16 cellular contexts compared by ENCODE assay signal in the genomic region with DNA sequence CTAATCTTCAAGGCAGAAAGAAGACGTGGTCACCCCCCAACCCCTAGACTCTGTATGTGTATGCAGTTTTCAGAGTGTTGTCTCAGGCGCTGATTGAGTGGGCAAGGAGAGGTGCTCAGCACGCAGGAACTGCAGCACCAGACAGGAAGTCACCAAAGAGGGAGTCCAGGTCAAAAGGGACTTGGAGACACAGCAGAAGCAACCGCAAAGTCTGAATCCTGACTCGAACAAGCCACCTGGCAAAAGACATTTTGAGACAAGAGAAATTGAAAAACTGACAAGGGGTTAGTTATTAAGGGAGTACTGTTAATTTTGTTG.
DNase-seq lines count a peak whose midpoint lies in the region; ATAC-seq and TF ChIP-seq lines count a peak whose summit lies in the region.
"Had no signal": no experiment of that assay in that cellular context is flagged by ENCODE, and none has a peak within 500 bp of the region (broad histone marks: within the 10 kb centered on the region; RNA-seq: fewer than 3 reads in every experiment).

No MANE protein-coding gene starts in this region.

- H3K79me2 ChIP-seq in SK-N-SH (ENCODE audit: insufficient read depth), result no peaks in the 10 kb centered on the region

- CTCF ChIA-PET in IMR-90 (lab: Yijun Ruan, JAX), result no interaction called here
- CTCF ChIA-PET in SK-N-SH (lab: Yijun Ruan, JAX), result interaction anchor here (1.4 to 2.5 kb wide), 2 partner anchors 21 to 77 kb away, joined by 5 to 7 read pairs; no protein-coding TSS in a partner anchor

- dilution Hi-C loops in IMR-90 (cut with HindIII; ENCODE audit: low sequenced_read_pairs, unreplicated experiment), result no loop called here

- H3K23ac ChIP-seq in IMR-90 (ENCODE audit: low read depth, low read length), result no peak overlapping the region

- TF ChIP-seq RAD21 in IMR-90 (IDR thresholded peaks at IDR 0.05; ENCODE audit: low read length) (no peak), SK-N-SH (IDR thresholded peaks at IDR 0.05; ENCODE audit: low read length) (no peak)

- H4K20me1 ChIP-seq in IMR-90 (ENCODE audit: insufficient read depth, low read length) (no peaks in the 10 kb centered on the region), SK-N-SH (ENCODE audit: insufficient read depth) (no peaks in the 10 kb centered on the region)

- H3K9me3 Mint-ChIP-seq in activated T-helper 2 cell treated with anti-CD3 and anti-CD28 coated beads, Interferon-gamma antibody, Interleukin-2, Interleukin-4, amounts not matched to agents 10 μg/mL and 5 μg/mL and 100 μg/mL, durations not matched to agents 14 hours and 24 hours and 36 hours, result peaks cover 7% of the 10 kb centered on the region
- H3K9me3 Mint-ChIP-seq in natural killer cell, result peaks cover 2 to 7% of the 10 kb centered on the region in 2 donors

- H3K4ac ChIP-seq in IMR-90 (ENCODE audit: low read depth, low read length), result no peak overlapping the region

- no peaks in the 10 kb centered on the region for H3K79me1 ChIP-seq in IMR-90 (ENCODE audit: low read depth in 1 of 2, low read length in 2 of 2)

- H3K9me3 ChIP-seq in IMR-90 (ENCODE audit: control insufficient read depth, insufficient read depth, low read length) (peaks cover 3% of the 10 kb centered on the region), SK-N-SH (no peaks in the 10 kb centered on the region)
- H3K9me3 ChIP-seq: MG63 had no signal

- WGBS in IMR-90 (ENCODE audit: extremely low coverage in 2 of 2, insufficient read length in 1 of 2), 2 experiments, result 100% methylated on average over 3 of the region's 5 CpGs; no CpG with 5 or more reads in 1 of the 2 experiments
- WGBS in SK-N-SH (ENCODE audit: low lambda C conversion rate), result 89% methylated on average over 5 of the region's 5 CpGs

- no peaks in the 10 kb centered on the region for H3K4me1 ChIP-seq in IMR-90 (ENCODE audit: control insufficient read depth, insufficient read depth, low read length)
- peaks cover 0 to 7% of the 10 kb centered on the region in 2 experiments; a peak in 1 of 4 replicates for H3K4me1 ChIP-seq in SK-N-SH (ENCODE audit: control insufficient read depth in 1 of 2, insufficient read depth in 2 of 2, low read depth in 1 of 2, low read length in 1 of 2)
- H3K4me1 ChIP-seq: breast epithelium had no signal

- peaks cover 12% of the 10 kb centered on the region for H3K27me3 Mint-ChIP-seq in activated T-helper 2 cell treated with anti-CD3 and anti-CD28 coated beads, Interferon-gamma antibody, Interleukin-2, Interleukin-4, amounts not matched to agents 10 μg/mL and 5 μg/mL and 100 μg/mL, durations not matched to agents 14 hours and 24 hours and 36 hours (ENCODE audit: low read depth)
- H3K27me3 Mint-ChIP-seq in natural killer cell (ENCODE audit: low read depth in 2 of 2), result peaks cover 0 to 5% of the 10 kb centered on the region in 2 donors

- no peaks in the 10 kb centered on the region for H3K9me1 ChIP-seq in IMR-90 (ENCODE audit: insufficient read depth, low read length)

- no peak overlapping the region for H2BK15ac ChIP-seq in IMR-90 (ENCODE audit: low read depth, low read length)

- peak overlapping the region; percentile 96 for H3K4me3 Mint-ChIP-seq in activated T-helper 2 cell treated with anti-CD3 and anti-CD28 coated beads, Interferon-gamma antibody, Interleukin-2, Interleukin-4, amounts not matched to agents 10 μg/mL and 5 μg/mL and 100 μg/mL, durations not matched to agents 14 hours and 24 hours and 36 hours (ENCODE audit: low read depth)
- H3K4me3 Mint-ChIP-seq in natural killer cell, result peak overlapping the region; percentile 99

- DNase-seq in DMS53 (lab: John Stamatoyannopoulos, UW) (peak; percentile 48), DMS53 treated with DMSO at 0.1 percent for 48 hours (lab: John Stamatoyannopoulos, UW; ENCODE audit: unreplicated experiment) (no peak), IMR-90 (no peak), natural killer cell (no peak), NCI-H748 treated with DMSO at 0.1 percent for 48 hours (lab: John Stamatoyannopoulos, UW) (no peak), NCI-H82 treated with DMSO at 0.1 percent for 48 hours (lab: John Stamatoyannopoulos, UW; ENCODE audit: unreplicated experiment) (no peak), SK-N-SH (no peak)
- no peak for DNase-seq in activated T-helper 2 cell treated with anti-CD3 and anti-CD28 coated beads, Interferon-gamma antibody, Interleukin-2, Interleukin-4, amounts not matched to agents 10 μg/mL and 5 μg/mL and 100 μg/mL, durations not matched to agents 14 hours and 24 hours and 36 hours (ENCODE audit: low spot score)
- DNase-seq: 8988T; activated CD4-positive, alpha-beta T cell treated with anti-CD3 and anti-CD28 coated beads for 1 hour; effector CD4-positive, alpha-beta T cell; MG63; NCI-H2081 treated with DMSO at 0.1 percent for 48 hours; NCI-H526 treated with DMSO at 0.1 percent for 48 hours had no signal

- H3K9me2 ChIP-seq in SK-N-SH, result no peaks in the 10 kb centered on the region

- no peak overlapping the region for H4K91ac ChIP-seq in IMR-90 (ENCODE audit: insufficient read depth, low read depth, low read length)

- TF ChIP-seq CTCF in IMR-90 (conservative IDR thresholded peaks at IDR 0.05; ENCODE audit: low read depth, low read length) (no peak), natural killer cell (IDR thresholded peaks at IDR 0.05) (no peak), SK-N-SH (IDR thresholded peaks at IDR 0.05) (no peak)

- H3K56ac ChIP-seq in IMR-90 (ENCODE audit: extremely low read depth, insufficient read depth, low read length), result no peak overlapping the region

- no peak for TF ChIP-seq POLR2A in IMR-90 (IDR thresholded peaks at IDR 0.05; ENCODE audit: low read depth, low read length)

- H3K4me3 ChIP-seq in IMR-90 (ENCODE audit: insufficient read depth, low read depth, low read length) (no peak overlapping the region), SK-N-SH (ENCODE audit: low read depth in 2 of 2, low read length in 1 of 2) (no peak overlapping the region)
- H3K4me3 ChIP-seq: MG63, mucosa of descending colon had no signal

- H3K27ac ChIP-seq in IMR-90 (ENCODE audit: insufficient read depth, low read length) (no peak overlapping the region), SK-N-SH (ENCODE audit: low read depth in 2 of 2, low read length in 1 of 2) (no peak overlapping the region)

- POLR2A ChIA-PET in IMR-90 (lab: Charles Lee; ENCODE audit: unreplicated experiment) (no interaction called here), SK-N-SH (lab: Yijun Ruan, JAX) (no interaction called here)

- in situ Hi-C loops in IMR-90 (cut with MboI; ENCODE audit: low sequenced_read_pairs), result no loop called here

- peaks cover 20% of the 10 kb centered on the region for H3K4me1 Mint-ChIP-seq in activated T-helper 2 cell treated with anti-CD3 and anti-CD28 coated beads, Interferon-gamma antibody, Interleukin-2, Interleukin-4, amounts not matched to agents 10 μg/mL and 5 μg/mL and 100 μg/mL, durations not matched to agents 14 hours and 24 hours and 36 hours (ENCODE audit: low read depth)
- peaks cover 29 to 31% of the 10 kb centered on the region in 2 donors for H3K4me1 Mint-ChIP-seq in natural killer cell

- H3K9ac ChIP-seq in IMR-90 (ENCODE audit: low read depth, low read length) (no peak overlapping the region), SK-N-SH (no peak overlapping the region)

- H3K36me3 ChIP-seq in IMR-90 (ENCODE audit: control insufficient read depth, insufficient read depth, low read length) (no peaks in the 10 kb centered on the region), SK-N-SH (replicated peaks in 1 of 2; ENCODE audit: control insufficient read depth in 1 of 2, insufficient read depth in 2 of 2, low read length in 1 of 2) (no peaks in the 10 kb centered on the region)
- H3K36me3 ChIP-seq: breast epithelium, MG63 had no signal

- peaks cover 3% of the 10 kb centered on the region for H3K36me3 Mint-ChIP-seq in activated T-helper 2 cell treated with anti-CD3 and anti-CD28 coated beads, Interferon-gamma antibody, Interleukin-2, Interleukin-4, amounts not matched to agents 10 μg/mL and 5 μg/mL and 100 μg/mL, durations not matched to agents 14 hours and 24 hours and 36 hours (ENCODE audit: low read depth)
- peaks cover 7% of the 10 kb centered on the region for H3K36me3 Mint-ChIP-seq in natural killer cell

- ATAC-seq in IMR-90 (ENCODE audit: low read depth), result no peak
- ATAC-seq in natural killer cell, result no peak

- H3K4me2 ChIP-seq in IMR-90 (ENCODE audit: low read depth, low read length), result no peak overlapping the region
- H3K4me2 ChIP-seq in SK-N-SH, result no peak overlapping the region

- H3K14ac ChIP-seq in IMR-90 (replicated peaks; ENCODE audit: low read depth, low read length), result no peak overlapping the region

- no TSS peak for BruUV-seq in IMR-90 (replicated peaks; lab: Mats Ljungman, UMichigan)

- H4K5ac ChIP-seq in IMR-90 (ENCODE audit: low read depth, low read length), result no peak overlapping the region

- no peak overlapping the region for H2BK20ac ChIP-seq in IMR-90 (ENCODE audit: low read depth, low read length)

- no peak overlapping the region for H2BK5ac ChIP-seq in IMR-90 (ENCODE audit: low read depth, low read length, poor library complexity, severe bottlenecking)

- H3F3A ChIP-seq in SK-N-SH (replicated peaks; ENCODE audit: insufficient read depth), result no peaks in the 10 kb centered on the region

- H3K18ac ChIP-seq in IMR-90 (ENCODE audit: low read depth, low read length), result no peak overlapping the region

- H2AK9ac ChIP-seq in IMR-90 (replicated peaks; ENCODE audit: low read depth, low read length, poor library complexity), result peak overlapping the region; percentile 65

- peak overlapping the region; percentile 83 for H3K27ac Mint-ChIP-seq in activated T-helper 2 cell treated with anti-CD3 and anti-CD28 coated beads, Interferon-gamma antibody, Interleukin-2, Interleukin-4, amounts not matched to agents 10 μg/mL and 5 μg/mL and 100 μg/mL, durations not matched to agents 14 hours and 24 hours and 36 hours
- H3K27ac Mint-ChIP-seq in natural killer cell, result peak overlapping the region; percentile 96

- H3K27me3 ChIP-seq in IMR-90 (ENCODE audit: control insufficient read depth, insufficient read depth, low read length) (peaks cover 3% of the 10 kb centered on the region), SK-N-SH (ENCODE audit: insufficient read depth) (no peaks in the 10 kb centered on the region; the same call in 1 of the 2 replicates)
- H3K27me3 ChIP-seq: MG63 had no signal

- intact Hi-C loops in IMR-90 (cut with micrococcal nuclease) (no loop called here), natural killer cell (cut with micrococcal nuclease) (loop anchor here (5.0 kb wide), 1 partner anchor 761 kb away; a partner anchor contains a TSS)
- intact Hi-C loops in activated T-helper 2 cell treated with anti-CD3 and anti-CD28 coated beads, Interferon-gamma antibody, Interleukin-2, Interleukin-4, amounts not matched to agents 10 μg/mL and 5 μg/mL and 100 μg/mL, durations not matched to agents 14 hours and 24 hours and 36 hours (cut with micrococcal nuclease), result loop anchor here (2.0 to 5.0 kb wide), 4 partner anchors 20 to 239 kb away; a partner anchor contains a TSS

- H2AFZ ChIP-seq in IMR-90 (replicated peaks; ENCODE audit: low read length, poor library complexity) (no peak overlapping the region), SK-N-SH (ENCODE audit: low read depth) (no peak overlapping the region)

- H2AK5ac ChIP-seq in IMR-90 (ENCODE audit: low read depth, low read length), result no peak overlapping the region

- TF ChIP-seq EP300 in SK-N-SH (IDR thresholded peaks at IDR 0.05; ENCODE audit: borderline replicate concordance in 1 of 2, low read depth in 1 of 2, low read length in 1 of 2), result no peak

- H2BK120ac ChIP-seq in IMR-90 (ENCODE audit: low read depth, low read length), result no peak overlapping the region

- H4K8ac ChIP-seq in IMR-90 (ENCODE audit: low read depth in 2 of 2, low read length in 2 of 2), result no peak overlapping the region
